Comparison of ENCODE assay signal across 24 cellular contexts in genomic region chr2:9734308-9734707, GRCh38.
DNase-seq lines count a peak whose midpoint lies in the region; ATAC-seq, FAIRE-seq and TF ChIP-seq lines count a peak whose summit lies in the region.
"Had no signal": no experiment of that assay in that cellular context is flagged by ENCODE, and none has a peak within 500 bp of the region (broad histone marks: within the 10 kb centered on the region; RNA-seq: fewer than 3 reads in every experiment).

No MANE protein-coding gene starts in this region.

- no peak overlapping the region for H3K23ac ChIP-seq in mesenchymal stem cell (ENCODE audit: low read length in 2 of 2)

- no peak overlapping the region for H4K91ac ChIP-seq in mesenchymal stem cell (ENCODE audit: low read length)

- no peak overlapping the region for H2AFZ ChIP-seq in K562 (ENCODE audit: low read depth, low read length)
- H2AFZ ChIP-seq in mesenchymal stem cell (ENCODE audit: low read depth, low read length): no peak overlapping the region

- no peak for TF ChIP-seq RAD21 in K562 (CRISPR knock-in tag; conservative IDR thresholded peaks at IDR 0.05 in 1 of 2, IDR thresholded peaks at IDR 0.05 in 1 of 2)

- no peaks in the 10 kb centered on the region for H3K79me1 ChIP-seq in mesenchymal stem cell (replicated peaks; ENCODE audit: low read length, poor library complexity, severe bottlenecking)

- no peak overlapping the region for H2AK5ac ChIP-seq in mesenchymal stem cell (ENCODE audit: low read length, severe bottlenecking)

- no peak for DNase-seq in K562 (ENCODE audit: extremely low read depth in 1 of 4, low spot score in 3 of 4)
- DNase-seq in mesenchymal stem cell: no peak
- DNase-seq in DMS53 treated with DMSO at 0.1 percent for 48 hours (lab: John Stamatoyannopoulos, UW; ENCODE audit: unreplicated experiment): no peak
- DNase-seq in activated effector memory CD4-positive, alpha-beta T cell treated with anti-CD3 and anti-CD28 coated beads, Interleukin-2, amount 50 U/mL, for 16 hours: no peak
- DNase-seq in central memory CD4-positive, alpha-beta T cell: no peak
- DNase-seq: 8988T; ACHN; BE2C; C1 segment of cervical spinal cord; CD4-positive, CD25-positive, alpha-beta regulatory T cell; CD8-positive, alpha-beta memory T cell; COR-L47; DMS 273 treated with DMSO at 0.1 percent for 48 hours; DMS153; DMS53; DMS79 treated with DMSO at 0.1 percent for 48 hours; GDM1 had no signal

- intact Hi-C loops in K562 (cut with micrococcal nuclease): no loop called here

- H3K9ac ChIP-seq in K562 (ENCODE audit: insufficient read depth in 1 of 2, low read depth in 2 of 2, low read length in 2 of 2) (no peak overlapping the region), mesenchymal stem cell (ENCODE audit: low read length) (no peak overlapping the region)
- H3K9ac ChIP-seq: BLaER1 had no signal

- in situ Hi-C loops in K562 (cut with MboI): no loop called here

- H4K8ac ChIP-seq in mesenchymal stem cell (ENCODE audit: low read length): no peak overlapping the region

- H3K4me2 ChIP-seq in K562 (ENCODE audit: insufficient read depth, low read length) (no peak overlapping the region), mesenchymal stem cell (ENCODE audit: low read length, poor library complexity, severe bottlenecking) (no peak overlapping the region)
- H3K4me2 ChIP-seq: BLaER1 had no signal

- H3K9me3 ChIP-seq in HEK293 (ENCODE audit: control insufficient read depth, insufficient read depth, low read depth, low read length) (no peaks in the 10 kb centered on the region), K562 (replicated peaks; ENCODE audit: control insufficient read depth, insufficient read depth, low read depth, low read length) (no peaks in the 10 kb centered on the region), mesenchymal stem cell (ENCODE audit: control insufficient read depth, low read length) (peaks cover 24% of the 10 kb centered on the region)
- H3K9me3 ChIP-seq: BE2C had no signal

- no peak overlapping the region for H3K18ac ChIP-seq in mesenchymal stem cell (ENCODE audit: low read depth in 1 of 2, low read length in 2 of 2)

- TF ChIP-seq CTCF in HEK293 (tag by site-specific recombination; IDR thresholded peaks at IDR 0.05): no peak
- TF ChIP-seq CTCF in K562 (IDR thresholded peaks at IDR 0.05 in 2 of 3, conservative IDR thresholded peaks at IDR 0.05 in 1 of 3; ENCODE audit: insufficient read depth in 2 of 3, low read depth in 1 of 3, low read length in 3 of 3): no peak

- no peaks in the 10 kb centered on the region for H3K4me1 ChIP-seq in HEK293 (ENCODE audit: control insufficient read depth, insufficient read depth, low read length)
- peaks cover 5 to 7% of the 10 kb centered on the region in 2 experiments; a peak in 4 of 5 replicates for H3K4me1 ChIP-seq in K562 (replicated peaks in 1 of 2; ENCODE audit: control insufficient read depth in 2 of 2, insufficient read depth in 2 of 2, low read length in 2 of 2)
- no peaks in the 10 kb centered on the region for H3K4me1 ChIP-seq in mesenchymal stem cell (ENCODE audit: control insufficient read depth, insufficient read depth, low read depth, low read length)

- H2BK12ac ChIP-seq in mesenchymal stem cell (ENCODE audit: low read length in 2 of 2): no peak overlapping the region

- no peak overlapping the region for H2BK120ac ChIP-seq in mesenchymal stem cell (ENCODE audit: low read depth, low read length)

- no peak overlapping the region for H2BK15ac ChIP-seq in mesenchymal stem cell (ENCODE audit: low read depth, poor library complexity, severe bottlenecking)

- H4K20me1 ChIP-seq in K562 (replicated peaks; ENCODE audit: control insufficient read depth, insufficient read depth, low read length): no peaks in the 10 kb centered on the region
- H4K20me1 ChIP-seq: BLaER1 had no signal

- no peak overlapping the region for H3K4ac ChIP-seq in mesenchymal stem cell (ENCODE audit: low read depth in 1 of 2, low read length in 2 of 2)

- peak overlapping the region; percentile 70 for H2BK5ac ChIP-seq in mesenchymal stem cell (ENCODE audit: low read depth, low read length, poor library complexity, severe bottlenecking)

- no TSS peak for BruUV-seq in K562 (replicated peaks; lab: Mats Ljungman, UMichigan)

- POLR2A ChIA-PET in HEK293 (lab: Yijun Ruan, JAX): no interaction called here
- POLR2A ChIA-PET in K562 (lab: Yijun Ruan, JAX): no interaction called here

- H3K36me3 ChIP-seq in HEK293 (ENCODE audit: control insufficient read depth in 2 of 2, insufficient read depth in 1 of 2, low read length in 2 of 2) (no peaks in the 10 kb centered on the region), K562 (ENCODE audit: control insufficient read depth, insufficient read depth, low read length) (no peaks in the 10 kb centered on the region), mesenchymal stem cell (ENCODE audit: control insufficient read depth in 1 of 2, insufficient read depth in 2 of 2, low read depth in 1 of 2, low read length in 2 of 2) (no peaks in the 10 kb centered on the region)
- H3K36me3 ChIP-seq: BE2C, BLaER1 had no signal

- H3K27ac ChIP-seq in HEK293 (ENCODE audit: extremely low read depth, low read depth, low read length) (no peak overlapping the region), K562 (ENCODE audit: extremely low read depth, low read depth, low read length) (no peak overlapping the region), mesenchymal stem cell (ENCODE audit: low read length, poor library complexity, severe bottlenecking) (no peak overlapping the region)
- H3K27ac ChIP-seq: BLaER1 had no signal

- peak; percentile 60 for FAIRE-seq in G401.6 (lab: Jason Lieb, UNC)
- FAIRE-seq in K562 (lab: Jason Lieb, UNC): no peak
- FAIRE-seq: A204.1, GM12878, GM12892, GM18507 had no signal

- H3K9me1 ChIP-seq in K562 (ENCODE audit: control insufficient read depth, insufficient read depth, low read length): no peaks in the 10 kb centered on the region

- no peak for TF ChIP-seq POLR2A in K562 (conservative IDR thresholded peaks at IDR 0.05)

- ATAC-seq in K562: no peak
- ATAC-seq: GM12878 had no signal

- CTCF ChIA-PET in HEK293 (lab: Yijun Ruan, JAX): no interaction called here
- CTCF ChIA-PET in K562 (lab: Yijun Ruan, JAX; ENCODE audit: low intra/inter-chr PET ratio): no interaction called here

- no peaks in the 10 kb centered on the region for H3K27me3 ChIP-seq in K562 (ENCODE audit: control insufficient read depth in 2 of 2, insufficient read depth in 2 of 2, low read length in 2 of 2)
- peaks cover 0 to 16% of the 10 kb centered on the region in 2 experiments for H3K27me3 ChIP-seq in mesenchymal stem cell (ENCODE audit: control insufficient read depth in 1 of 2, insufficient read depth in 1 of 2, low read length in 2 of 2)
- H3K27me3 ChIP-seq: BE2C, BLaER1 had no signal

- H3K79me2 ChIP-seq in K562 (ENCODE audit: control insufficient read depth, insufficient read depth, low read length): no peaks in the 10 kb centered on the region

- WGBS in K562 (ENCODE audit: insufficient coverage, low coverage, missing lambda C conversion rate): 9% methylated on average over 1 of the region's 1 CpG
- WGBS in mesenchymal stem cell: no CpG with 5 or more reads among the region's 1 CpG

- H3K14ac ChIP-seq in mesenchymal stem cell (ENCODE audit: low read length in 2 of 2): no peak overlapping the region

- TF ChIP-seq EP300 in K562 (IDR thresholded peaks at IDR 0.05; ENCODE audit: low read length): no peak

- no peak overlapping the region for H3K4me3 ChIP-seq in HEK293 (ENCODE audit: low read depth, low read length)
- no peak overlapping the region for H3K4me3 ChIP-seq in K562
- no peak overlapping the region for H3K4me3 ChIP-seq in mesenchymal stem cell (ENCODE audit: insufficient read depth in 1 of 2, low read depth in 1 of 2, low read length in 2 of 2)
- H3K4me3 ChIP-seq: BLaER1, GM12878 had no signal

TF ChIP-seq in HEK293, 187 proteins besides CTCF, POLR2A, EP300 and RAD21:
- no peak for TF ChIP-seq ZNF792 (tag by site-specific recombination; IDR thresholded peaks at IDR 0.05)
- peak; percentile 61 for TF ChIP-seq SETDB1 (IDR thresholded peaks at IDR 0.05; ENCODE audit: insufficient read length, low read length)
- TF ChIP-seq ZBTB1 (tag by site-specific recombination; IDR thresholded peaks at IDR 0.05): no peak
- TF ChIP-seq ZNF501 (tag by site-specific recombination; IDR thresholded peaks at IDR 0.05): no peak
- TF ChIP-seq ZFP69B (tag by site-specific recombination; IDR thresholded peaks at IDR 0.05): no peak

TF ChIP-seq in K562, 482 proteins besides CTCF, POLR2A, EP300 and RAD21:
- peak; percentile 33; the same call in 1 of the 2 replicates for TF ChIP-seq TRIM28 (IDR thresholded peaks at IDR 0.05)
- TF ChIP-seq ZNF354B (CRISPR knock-in tag; IDR thresholded peaks at IDR 0.05): peak; percentile 96
- peak; percentile 55 for TF ChIP-seq RBM25 (IDR thresholded peaks at IDR 0.05; ENCODE audit: low read depth, low read length, severe bottlenecking)
- TF ChIP-seq ZNF668 (CRISPR knock-in tag; IDR thresholded peaks at IDR 0.05): no peak
- TF ChIP-seq ZNF507 (tag; conservative IDR thresholded peaks at IDR 0.05): peak; percentile 99
- TF ChIP-seq CC2D1A (IDR thresholded peaks at IDR 0.05): no peak
